Comparison of ENCODE assay signal across 12 cellular contexts in genomic region chr1:28243685-28244439, GRCh38. TPM values are rescaled to one million over a fixed set of nuclear protein-coding genes. Genes with fewer than 3 reads are reported as not detected.
A peak's percentile ranks its signal among the peaks of the same experiment; 100 is the strongest.
DNase-seq lines count a peak whose midpoint lies in the region; ATAC-seq, FAIRE-seq and TF ChIP-seq lines count a peak whose summit lies in the region.
"Had no signal": no experiment of that assay in that cellular context is flagged by ENCODE, and none has a peak within 500 bp of the region (broad histone marks: within the 10 kb centered on the region; RNA-seq: fewer than 3 reads in every experiment).

No MANE protein-coding gene starts in this region.

- intact Hi-C loops in tibial artery (cut with DNase I; ENCODE audit: low total_unique reads) = no loop called here

- H3K27ac Mint-ChIP-seq in astrocyte (ENCODE audit: unreplicated experiment) (no peak overlapping the region), memory B cell (peak overlapping the region; percentile 96)
- H3K27ac Mint-ChIP-seq: dendritic cell treated with granulocyte-macrophage colony-stimulating factor and Interleukin-4, amounts not matched to agents 40 ng/mL and 50 ng/mL, for 4 days had no signal

- H3K36me3 Mint-ChIP-seq in astrocyte (ENCODE audit: low read depth, unreplicated experiment) = no peaks in the 10 kb centered on the region
- H3K36me3 Mint-ChIP-seq in memory B cell = peaks cover 2% of the 10 kb centered on the region

- H3K9ac ChIP-seq in BLaER1 treated with 17β-estradiol and CSF1 and Interleukin-3, amounts not matched to agents 10 nM and 100 nM = peak overlapping the region in 10 of 11 experiments; percentile 13 to 65 (median 46); a peak in 12 of 22 replicates
- no peak overlapping the region for H3K9ac ChIP-seq in astrocyte (ENCODE audit: low read length)
- H3K9ac ChIP-seq: KMS-11 had no signal

- H3K9me3 Mint-ChIP-seq in astrocyte (ENCODE audit: unreplicated experiment) (no peaks in the 10 kb centered on the region), memory B cell (no peaks in the 10 kb centered on the region)
- H3K9me3 Mint-ChIP-seq: dendritic cell treated with granulocyte-macrophage colony-stimulating factor and Interleukin-4, amounts not matched to agents 40 ng/mL and 50 ng/mL, for 4 days had no signal

- H3K27me3 Mint-ChIP-seq in astrocyte (ENCODE audit: low read depth, unreplicated experiment) = no peaks in the 10 kb centered on the region
- no peaks in the 10 kb centered on the region for H3K27me3 Mint-ChIP-seq in memory B cell
- H3K27me3 Mint-ChIP-seq: dendritic cell treated with granulocyte-macrophage colony-stimulating factor and Interleukin-4, amounts not matched to agents 40 ng/mL and 50 ng/mL, for 4 days had no signal

- DNase-seq in GM19239 (ENCODE audit: insufficient read length, low spot score) = no peak
- DNase-seq in astrocyte (ENCODE audit: low read depth) = no peak
- no peak for DNase-seq in memory B cell (ENCODE audit: low spot score in 2 of 2)
- DNase-seq in GM19238 (ENCODE audit: insufficient read length, low spot score) = no peak
- no peak for DNase-seq in tibial artery
- no peak for DNase-seq in hippocampal formation (lab: John Stamatoyannopoulos, UW)
- DNase-seq: NCI-H2227 treated with DMSO at 0.1 percent for 48 hours, occipital lobe had no signal

- H3K4me2 ChIP-seq in BLaER1 treated with 17β-estradiol and CSF1 and Interleukin-3, amounts not matched to agents 10 nM and 100 nM = peak overlapping the region; percentile 68 to 95 (median 79)
- H3K4me2 ChIP-seq in astrocyte (ENCODE audit: low read length) = no peak overlapping the region

- H3K4me1 Mint-ChIP-seq in astrocyte (ENCODE audit: low read depth, unreplicated experiment) (peaks cover 18% of the 10 kb centered on the region), memory B cell (peaks cover 33% of the 10 kb centered on the region)

- H3K36me3 ChIP-seq in BLaER1 treated with 17β-estradiol and CSF1 and Interleukin-3, amounts not matched to agents 10 nM and 100 nM = peaks cover 0 to 43% (median 16%) of the 10 kb centered on the region in 11 experiments; a peak in 16 of 22 replicates
- H3K36me3 ChIP-seq in astrocyte (ENCODE audit: insufficient read depth, low read length) (no peaks in the 10 kb centered on the region), tibial artery (no peaks in the 10 kb centered on the region)

- ATAC-seq in memory B cell (ENCODE audit: low read depth) = no peak
- no peak for ATAC-seq in HG02642 (IDR thresholded peaks at IDR 0.05; ENCODE audit: poor library complexity, unreplicated experiment)

- peak overlapping the region in 4 of 10 experiments; percentile 14 to 75 (median 70); a peak in 5 of 20 replicates for H3K4me3 ChIP-seq in BLaER1 treated with 17β-estradiol and CSF1 and Interleukin-3, amounts not matched to agents 10 nM and 100 nM
- H3K4me3 ChIP-seq in astrocyte (ENCODE audit: insufficient read depth, low read depth, low read length) (no peak overlapping the region), tibial artery (no peak overlapping the region)

- TF ChIP-seq CTCF in astrocyte (IDR thresholded peaks at IDR 0.05; ENCODE audit: insufficient read depth, low read depth, low read length) = no peak
- TF ChIP-seq CTCF in tibial artery (IDR thresholded peaks at IDR 0.05) = no peak

- peaks cover 59 to 69% (median 63%) of the 10 kb centered on the region in 10 experiments for H3K4me1 ChIP-seq in BLaER1 treated with 17β-estradiol and CSF1 and Interleukin-3, amounts not matched to agents 10 nM and 100 nM
- H3K4me1 ChIP-seq in astrocyte (ENCODE audit: insufficient read depth, low read length) (peaks cover 22% of the 10 kb centered on the region), tibial artery (peaks cover 0 to 22% (median 13%) of the 10 kb centered on the region in 4 donors)

- FAIRE-seq in GM19239 (lab: Jason Lieb, UNC) = peak; percentile 28
- FAIRE-seq in astrocyte (lab: Jason Lieb, UNC) = no peak

- H3K27ac ChIP-seq in BLaER1 treated with 17β-estradiol and CSF1 and Interleukin-3, amounts not matched to agents 10 nM and 100 nM = peak overlapping the region in 10 of 11 experiments; percentile 54 to 91 (median 87); a peak in 19 of 22 replicates
- H3K27ac ChIP-seq in astrocyte (ENCODE audit: low read depth, low read length) (no peak overlapping the region), tibial artery (no peak overlapping the region)
- H3K27ac ChIP-seq: KMS-11 had no signal

- peak overlapping the region; percentile 10 for H3K4me3 Mint-ChIP-seq in astrocyte (ENCODE audit: unreplicated experiment)
- H3K4me3 Mint-ChIP-seq in memory B cell = peak overlapping the region; percentile 33
- H3K4me3 Mint-ChIP-seq: dendritic cell treated with granulocyte-macrophage colony-stimulating factor and Interleukin-4, amounts not matched to agents 40 ng/mL and 50 ng/mL, for 4 days had no signal

- H4K20me1 ChIP-seq in BLaER1 treated with 17β-estradiol and CSF1 and Interleukin-3, amounts not matched to agents 10 nM and 100 nM = no peaks in the 10 kb centered on the region
- H4K20me1 ChIP-seq in astrocyte (ENCODE audit: insufficient read depth, low read length) = no peaks in the 10 kb centered on the region

- no peaks in the 10 kb centered on the region for H3K27me3 ChIP-seq in BLaER1 treated with 17β-estradiol and CSF1 and Interleukin-3, amounts not matched to agents 10 nM and 100 nM
- no peaks in the 10 kb centered on the region for H3K27me3 ChIP-seq in astrocyte (ENCODE audit: insufficient read depth, low read length)
- H3K27me3 ChIP-seq in tibial artery = no peaks in the 10 kb centered on the region

- H3K9me3 ChIP-seq in BLaER1 treated with 17β-estradiol and CSF1 and Interleukin-3, amounts not matched to agents 10 nM and 100 nM (replicated peaks in 1 of 11) = no peaks in the 10 kb centered on the region
- no peaks in the 10 kb centered on the region for H3K9me3 ChIP-seq in astrocyte (ENCODE audit: insufficient read depth, low read depth, low read length)
- H3K9me3 ChIP-seq in tibial artery = no peaks in the 10 kb centered on the region

- peaks cover 6% of the 10 kb centered on the region for H3K79me2 ChIP-seq in astrocyte (ENCODE audit: insufficient read depth, low read length)

- H2AFZ ChIP-seq in astrocyte (ENCODE audit: low read depth, low read length) = no peak overlapping the region

RNA-seq across cellular contexts. Expression of gene ATP5IF1, which starts 7.9 kb away (rescaled TPM):
- total RNA-seq in astrocyte = 157 and 160 TPM in 2 replicates

RNA-seq across cellular contexts. Expression of gene DNAJC8, which starts 11.0 kb away (rescaled TPM):
- total RNA-seq in astrocyte = 86.9 and 91.3 TPM in 2 replicates

RNA-seq across cellular contexts. Expression of gene SESN2, which starts 15.5 kb away (rescaled TPM):
- 74.6 and 78.3 TPM in 2 replicates for total RNA-seq in astrocyte

Comparison
In these comparisons a context has a peak if more than half of its experiments do, and no peak if none do; other contexts are left out.
1. H3K27ac ChIP-seq: peak in BLaER1 treated with 17β-estradiol and CSF1 and Interleukin-3, amounts not matched to agents 10 nM and 100 nM (10 of 11); none in astrocyte (single experiment) and tibial artery (0 of 2).